8 cellular contexts compared by ENCODE assay signal in the genomic region with DNA sequence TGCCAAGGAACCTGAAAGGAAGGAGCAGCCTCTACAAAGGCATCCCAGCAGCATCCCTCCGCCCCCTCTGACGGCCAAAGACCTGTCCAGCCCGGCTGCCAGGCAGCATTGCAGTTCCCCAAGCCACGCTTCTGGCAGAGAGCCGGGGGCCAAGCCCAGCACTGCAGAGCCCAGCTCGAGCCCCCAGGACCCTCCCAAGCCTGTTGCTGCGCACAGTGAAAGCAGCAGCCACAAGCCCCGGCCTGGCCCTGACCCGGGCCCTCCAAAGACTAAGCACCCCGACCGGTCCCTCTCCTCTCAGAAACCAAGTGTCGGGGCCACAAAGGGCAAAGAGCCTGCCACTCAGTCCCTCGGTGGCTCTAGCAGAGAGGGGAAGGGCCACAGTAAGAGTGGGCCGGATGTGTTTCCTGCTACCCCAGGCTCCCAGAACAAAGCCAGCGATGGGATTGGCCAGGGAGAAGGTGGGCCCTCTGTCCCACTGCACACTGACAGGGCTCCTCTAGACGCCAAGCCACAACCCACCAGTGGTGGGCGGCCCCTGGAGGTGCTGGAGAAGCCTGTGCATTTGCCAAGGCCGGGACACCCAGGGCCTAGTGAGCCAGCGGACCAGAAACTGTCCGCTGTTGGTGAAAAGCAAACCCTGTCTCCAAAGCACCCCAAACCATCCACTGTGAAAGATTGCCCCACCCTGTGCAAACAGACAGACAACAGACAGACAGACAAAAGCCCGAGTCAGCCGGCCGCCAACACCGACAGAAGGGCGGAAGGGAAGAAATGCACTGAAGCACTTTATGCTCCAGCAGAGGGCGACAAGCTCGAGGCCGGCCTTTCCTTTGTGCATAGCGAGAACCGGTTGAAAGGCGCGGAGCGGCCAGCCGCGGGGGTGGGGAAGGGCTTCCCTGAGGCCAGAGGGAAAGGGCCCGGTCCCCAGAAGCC. TPM values are rescaled to one million over a fixed set of nuclear protein-coding genes. Genes with fewer than 3 reads are reported as not detected.
A peak's percentile ranks its signal among the peaks of the same experiment; 100 is the strongest.
DNase-seq lines count a peak whose midpoint lies in the region; ATAC-seq and TF ChIP-seq lines count a peak whose summit lies in the region.

No MANE protein-coding gene starts in this region.

- 0 out of 2 replicates have a peak overlapping the region, but pooled peaks have one; percentile 13 for H3K4me3 ChIP-seq in HUES64 (ENCODE audit: low read length)
- no peak overlapping the region for H3K4me3 ChIP-seq in lower leg skin (ENCODE audit: low read depth, poor library complexity, severe bottlenecking)

- no peaks in the 10 kb centered on the region for H3K9me3 ChIP-seq in HUES64 (ENCODE audit: insufficient read depth, low read depth, low read length)

- 0 out of 2 replicates have a peak overlapping the region, but pooled peaks have one; percentile 38 for H3K27ac ChIP-seq in HUES64 (ENCODE audit: low read depth, low read length)

- DNase-seq in AML-193 (lab: John Stamatoyannopoulos, UW) (peak; percentile 56 to 62), lower leg skin (ENCODE audit: low spot score in 2 of 2) (peak; percentile 73 to 96), NCI-H1105 (lab: John Stamatoyannopoulos, UW) (no peak)
- peak; percentile 63 to 73 for DNase-seq in activated CD4-positive, alpha-beta T cell treated with anti-CD3 and anti-CD28 coated beads, Interleukin-2, amount 50 U/mL, for 24 hours (ENCODE audit: low read depth in 1 of 2, low spot score in 1 of 2)
- peak; percentile 84 for DNase-seq in stimulated activated CD4-positive, alpha-beta T cell treated with anti-CD3 and anti-CD28 coated beads, Interleukin-4, amount 100 ng/mL, for 24 hours

- peak overlapping the region; percentile 95 for H3K27ac Mint-ChIP-seq in dendritic cell treated with granulocyte-macrophage colony-stimulating factor and Interleukin-4, amounts not matched to agents 40 ng/mL and 50 ng/mL, for 4 days

- H3K4me1 ChIP-seq in HUES64 (ENCODE audit: insufficient read depth, low read length) = peaks cover 14% of the 10 kb centered on the region

- no peaks in the 10 kb centered on the region for H3K27me3 Mint-ChIP-seq in dendritic cell treated with granulocyte-macrophage colony-stimulating factor and Interleukin-4, amounts not matched to agents 40 ng/mL and 50 ng/mL, for 4 days

- H3K27me3 ChIP-seq in HUES64 (ENCODE audit: insufficient read depth, low read length) = no peaks in the 10 kb centered on the region

- TF ChIP-seq POLR2A in lower leg skin (IDR thresholded peaks at IDR 0.05) = no peak

- ATAC-seq in GM19468 (IDR thresholded peaks at IDR 0.05; ENCODE audit: extremely low read depth, unreplicated experiment) = peak; percentile 65

- peaks cover 16% of the 10 kb centered on the region for H3K36me3 Mint-ChIP-seq in dendritic cell treated with granulocyte-macrophage colony-stimulating factor and Interleukin-4, amounts not matched to agents 40 ng/mL and 50 ng/mL, for 4 days (ENCODE audit: low read depth)

- H3K4me1 Mint-ChIP-seq in dendritic cell treated with granulocyte-macrophage colony-stimulating factor and Interleukin-4, amounts not matched to agents 40 ng/mL and 50 ng/mL, for 4 days (ENCODE audit: low read depth) = peaks cover 56% of the 10 kb centered on the region

- no peaks in the 10 kb centered on the region for H3K9me3 Mint-ChIP-seq in dendritic cell treated with granulocyte-macrophage colony-stimulating factor and Interleukin-4, amounts not matched to agents 40 ng/mL and 50 ng/mL, for 4 days

- peak in 1 of 3 donors; percentile 29 for TF ChIP-seq CTCF in lower leg skin (IDR thresholded peaks at IDR 0.05)

- H3K4me3 Mint-ChIP-seq in dendritic cell treated with granulocyte-macrophage colony-stimulating factor and Interleukin-4, amounts not matched to agents 40 ng/mL and 50 ng/mL, for 4 days = peak overlapping the region; percentile 77

- intact Hi-C loops in dendritic cell treated with granulocyte-macrophage colony-stimulating factor and Interleukin-4, amounts not matched to agents 40 ng/mL and 50 ng/mL, for 4 days (cut with micrococcal nuclease) = loop anchor here (1.0 to 2.0 kb wide), 3 partner anchors 17 to 44 kb away; no protein-coding TSS in a partner anchor
- intact Hi-C loops in lower leg skin (cut with DNase I; ENCODE audit: low total_unique reads) = no loop called here

- peak overlapping the region; percentile 39 for H3K9ac ChIP-seq in HUES64 (ENCODE audit: low read depth, low read length)

- 52% methylated on average over 36 of the region's 36 CpGs for WGBS in HUES64
- 59 to 64% methylated on average over 33 to 35 of the region's 36 CpGs for WGBS in lower leg skin, 2 donors

- H3K36me3 ChIP-seq in HUES64 (ENCODE audit: insufficient read depth, low read length) = no peaks in the 10 kb centered on the region

RNA-seq across cellular contexts. Expression of a gene that starts 30.8 kb away (rescaled TPM):
- not detected for polyA plus RNA-seq in HUES64 (2013, experiment 1 of 2)
- polyA plus RNA-seq in HUES64 (2013, experiment 2 of 2) = not detected
- total RNA-seq in lower leg skin = under 1 TPM; 0.08 to 0.42 (median 0.27) TPM
